Comparison of ENCODE assay signal across 29 cellular contexts in the genomic region with DNA sequence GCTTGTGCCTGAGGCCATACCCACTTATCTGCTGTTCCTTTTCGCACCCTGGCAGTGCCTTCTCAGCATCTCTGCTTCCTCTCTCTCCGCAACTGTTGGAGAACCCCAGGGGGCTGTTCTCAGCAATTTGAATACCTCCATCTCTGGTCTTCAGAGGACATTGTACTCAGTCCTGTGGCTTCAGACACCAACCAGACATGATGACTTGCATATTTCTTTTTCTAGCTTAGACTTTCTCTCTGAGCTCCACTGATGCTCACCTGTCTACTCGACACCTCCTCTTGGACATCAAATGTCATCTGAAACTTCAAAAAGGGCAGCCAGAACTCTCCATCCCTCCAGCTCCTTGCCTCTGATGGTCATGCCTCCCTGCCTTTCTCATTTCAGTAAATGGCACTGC. TPM values are rescaled to one million over a fixed set of nuclear protein-coding genes. Genes with fewer than 3 reads are reported as not detected.
"Had no signal": no experiment of that assay in that cellular context is flagged by ENCODE, and none has a peak within 500 bp of the region (broad histone marks: within the 10 kb centered on the region; RNA-seq: fewer than 3 reads in every experiment).

No MANE protein-coding gene starts in this region.

- FAIRE-seq: TTC549 had no signal

- H3K9me3 ChIP-seq: SJCRH30 had no signal

- ATAC-seq: activated CD8-positive, alpha-beta T cell treated with anti-CD3 and anti-CD28 coated beads for 36 hours; activated T-cell treated with anti-CD3 and anti-CD28 coated beads, Interleukin-2, amount 50 U/mL, for 72 hours; activated T-helper 17 cell treated with anti-CD3 and anti-CD28 coated beads, Interleukin-2, amount 50 U/mL, for 72 hours; Panc1 had no signal

- H3K4me3 ChIP-seq: SJCRH30, SK-N-MC had no signal

- H3K36me3 ChIP-seq: brain microvascular endothelial cell, SJCRH30 had no signal

- H3K27me3 ChIP-seq: brain microvascular endothelial cell, SJCRH30 had no signal

- H3K27ac ChIP-seq: brain microvascular endothelial cell, SJCRH30, SK-N-MC had no signal

- DNase-seq: activated CD4-positive, alpha-beta T cell treated with anti-CD3 and anti-CD28 coated beads, Interleukin-2, amount 10 ng/mL, durations not matched to agents 24 days and 14 days; activated CD4-positive, alpha-beta T cell treated with anti-CD3 and anti-CD28 coated beads, Interleukin-2, amount 50 U/mL, for 4 hours; activated CD8-positive, alpha-beta T cell treated with anti-CD3 and anti-CD28 coated beads for 36 hours; activated effector memory CD4-positive, alpha-beta T cell treated with anti-CD3 and anti-CD28 coated beads, Interleukin-2, amount 50 U/mL, for 16 hours; activated naive CD4-positive, alpha-beta T cell; activated naive CD4-positive, alpha-beta T cell treated with anti-CD3 and anti-CD28 coated beads, Interleukin-2, amount 50 U/mL, for 16 hours; activated naive CD8-positive, alpha-beta T cell treated with anti-CD3 and anti-CD28 coated beads for 36 hours; activated T-cell treated with anti-CD3 and anti-CD28 coated beads, Interleukin-2, amount 50 U/mL, for 1 hour; activated T-cell treated with anti-CD3 and anti-CD28 coated beads, Interleukin-2, amount 50 U/mL, for 72 hours; amniotic stem cell; aorta; brain microvascular endothelial cell; central memory CD4-positive, alpha-beta T cell; Karpas-422; NCI-H1105; NCI-H1417 treated with DMSO at 0.1 percent for 48 hours; NCI-H1930; NCI-H345; NCI-H524 treated with DMSO at 0.1 percent for 48 hours; SHP77; SJCRH30 had no signal

RNA-seq across cellular contexts. Expression of a gene that starts 18.9 kb away (rescaled TPM):
- total RNA-seq: activated CD4-positive, alpha-beta T cell treated with anti-CD3 and anti-CD28 coated beads, Interleukin-2, amount 10 ng/mL, durations not matched to agents 24 days and 14 days; activated CD8-positive, alpha-beta memory T cell treated with anti-CD3 and anti-CD28 coated beads for 36 hours; activated CD8-positive, alpha-beta T cell treated with anti-CD3 and anti-CD28 coated beads for 36 hours; activated naive CD8-positive, alpha-beta T cell treated with anti-CD3 and anti-CD28 coated beads for 36 hours; activated T-cell treated with anti-CD3 and anti-CD28 coated beads, Interleukin-2, amount 50 U/mL, for 72 hours; activated T-helper 17 cell treated with anti-CD3 and anti-CD28 coated beads, Interleukin-2, amount 50 U/mL, for 72 hours; aorta; MCF 10A; NCI-H460; RPMI7951; SJCRH30 had no signal
- polyA plus RNA-seq: aorta had no signal

RNA-seq across cellular contexts. Expression of a gene that starts 27.1 kb away (rescaled TPM):
- total RNA-seq: activated CD4-positive, alpha-beta T cell treated with anti-CD3 and anti-CD28 coated beads, Interleukin-2, amount 10 ng/mL, durations not matched to agents 24 days and 14 days; activated CD8-positive, alpha-beta memory T cell treated with anti-CD3 and anti-CD28 coated beads for 36 hours; activated CD8-positive, alpha-beta T cell treated with anti-CD3 and anti-CD28 coated beads for 36 hours; activated naive CD8-positive, alpha-beta T cell treated with anti-CD3 and anti-CD28 coated beads for 36 hours; activated T-cell treated with anti-CD3 and anti-CD28 coated beads, Interleukin-2, amount 50 U/mL, for 72 hours; activated T-helper 17 cell treated with anti-CD3 and anti-CD28 coated beads, Interleukin-2, amount 50 U/mL, for 72 hours; MCF 10A; NCI-H460; RPMI7951; SJCRH30 had no signal
